ENCODE assay signal across 8 cellular contexts in genomic region chr3:37174532-37175126, GRCh38. TPM values are rescaled to one million over a fixed set of nuclear protein-coding genes. Genes with fewer than 3 reads are reported as not detected.
DNase-seq lines count a peak whose midpoint lies in the region; ATAC-seq and TF ChIP-seq lines count a peak whose summit lies in the region.

Gene LRRFIP2, minus strand, starts transcription at chr3:37174582. Its CDS starts 25,599 bp downstream, at chr3:37148983.

- peak; percentile 0 for DNase-seq in DMS53 (lab: John Stamatoyannopoulos, UW)
- DNase-seq in DMS53 treated with DMSO at 0.1 percent for 48 hours (lab: John Stamatoyannopoulos, UW; ENCODE audit: unreplicated experiment) = no peak
- DNase-seq in fibroblast of the aortic adventitia (ENCODE audit: low read depth) = peak; percentile 78
- DNase-seq in cerebellar nuclear complex (lab: John Stamatoyannopoulos, UW) = no peak
- no peak for DNase-seq in COLO829 (ENCODE audit: low spot score)

- peaks cover 28% of the 10 kb centered on the region for H3K4me1 ChIP-seq in neuron (ENCODE audit: insufficient read depth, low read length)

- H3K36me3 ChIP-seq in neuron (ENCODE audit: insufficient read depth, low read length) = peaks cover 14% of the 10 kb centered on the region

- TF ChIP-seq CTCF in WI38 (IDR thresholded peaks at IDR 0.05; ENCODE audit: low read depth, low read length) = no peak
- no peak for TF ChIP-seq CTCF in fibroblast of the aortic adventitia (IDR thresholded peaks at IDR 0.05; ENCODE audit: insufficient read depth, low read length)

- ATAC-seq in HG03378 (IDR thresholded peaks at IDR 0.05; ENCODE audit: unreplicated experiment) = peak; percentile 61

- H2AFZ ChIP-seq in neuron (ENCODE audit: low read depth, low read length) = peak within 1 kb of the TSS; percentile 89

- no peaks in the 10 kb centered on the region for H3K27me3 ChIP-seq in neuron (ENCODE audit: insufficient read depth, low read length)

- no peaks in the 10 kb centered on the region for H3K9me3 ChIP-seq in neuron (ENCODE audit: low read length)

- H3K4me3 ChIP-seq in WI38 (ENCODE audit: low read depth, low read length) (peak within 1 kb of the TSS; percentile 98), fibroblast of the aortic adventitia (ENCODE audit: low read depth, low read length) (peak within 1 kb of the TSS; percentile 92), neuron (ENCODE audit: low read length) (peak within 1 kb of the TSS; percentile 99)

RNA-seq across cellular contexts. Expression of gene LRRFIP2, which starts in this region (rescaled TPM):
- total RNA-seq in fibroblast of the aortic adventitia (ENCODE audit: low replicate concordance) = 46.8 and 144 TPM in 2 replicates

Comparison
In these comparisons a context has a peak if more than half of its experiments do, and no peak if none do; other contexts are left out.
1. DNase-seq: peak in DMS53 (single experiment) and fibroblast of the aortic adventitia (single experiment); none in DMS53 treated with DMSO at 0.1 percent for 48 hours (single experiment), cerebellar nuclear complex (0 of 2) and COLO829 (single experiment).
2. Peak in every context shown above with its lines, with median percentiles within 50 percentile points of each other: H3K4me3 ChIP-seq.